Comparison of ENCODE assay signal across 8 cellular contexts in genomic region chr13:109144693-109145437, GRCh38.
DNase-seq lines count a peak whose midpoint lies in the region; ATAC-seq lines count a peak whose summit lies in the region.
"Had no signal": no experiment of that assay in that cellular context is flagged by ENCODE, and none has a peak within 500 bp of the region (broad histone marks: within the 10 kb centered on the region; RNA-seq: fewer than 3 reads in every experiment).

No MANE protein-coding gene starts in this region.

- ATAC-seq in GM19395 (IDR thresholded peaks at IDR 0.05; ENCODE audit: unreplicated experiment), result peak; percentile 20
- ATAC-seq in HG03060 (IDR thresholded peaks at IDR 0.05; ENCODE audit: low read depth, unreplicated experiment), result peak; percentile 6

- H3K9ac ChIP-seq in mesenchymal stem cell (ENCODE audit: low read length), result no peak overlapping the region

- H3K27me3 ChIP-seq in SJSA1 (replicated peaks), result no peaks in the 10 kb centered on the region
- peaks cover 0 to 20% of the 10 kb centered on the region in 2 experiments for H3K27me3 ChIP-seq in mesenchymal stem cell (ENCODE audit: control insufficient read depth in 1 of 2, insufficient read depth in 1 of 2, low read length in 2 of 2)
- H3K27me3 ChIP-seq in effector memory CD4-positive, alpha-beta T cell (replicated peaks; ENCODE audit: control insufficient read depth, insufficient read depth, low read length, poor library complexity, severe bottlenecking), result no peaks in the 10 kb centered on the region

- no peak overlapping the region for H2BK12ac ChIP-seq in mesenchymal stem cell (ENCODE audit: low read length in 2 of 2)

- WGBS in mesenchymal stem cell, result 81% methylated on average over 3 of the region's 5 CpGs

- H3K23ac ChIP-seq in mesenchymal stem cell (ENCODE audit: low read length in 2 of 2), result no peak overlapping the region

- peak; percentile 46 to 54 for DNase-seq in SJSA1 (ENCODE audit: low read depth in 1 of 2, low spot score in 2 of 2)
- peak; percentile 19 for DNase-seq in mesenchymal stem cell
- DNase-seq in stimulated activated CD4-positive, alpha-beta T cell treated with anti-CD3 and anti-CD28 coated beads, Interleukin-4, amount 100 ng/mL, for 1 hour, result no peak
- no peak for DNase-seq in effector memory CD4-positive, alpha-beta T cell
- no peak for DNase-seq in NCI-H2029 treated with DMSO at 0.1 percent for 48 hours (lab: John Stamatoyannopoulos, UW)
- DNase-seq: stimulated activated CD4-positive, alpha-beta T cell treated with anti-CD3 and anti-CD28 coated beads, Interleukin-1b, Interleukin-23, amount 100 ng/mL, for 48 hours had no signal

- 0 out of 2 replicates have a peak, but pooled peaks cover 4% of the 10 kb centered on the region for H3K9me3 ChIP-seq in SJSA1 (replicated peaks)
- no peaks in the 10 kb centered on the region for H3K9me3 ChIP-seq in mesenchymal stem cell (ENCODE audit: control insufficient read depth, low read length)
- no peaks in the 10 kb centered on the region for H3K9me3 ChIP-seq in effector memory CD4-positive, alpha-beta T cell (ENCODE audit: control insufficient read depth, low read length)

- H2BK15ac ChIP-seq in mesenchymal stem cell (ENCODE audit: low read depth, poor library complexity, severe bottlenecking), result no peak overlapping the region

- no peak overlapping the region for H2AK5ac ChIP-seq in mesenchymal stem cell (ENCODE audit: low read length, severe bottlenecking)

- no peak overlapping the region for H3K4ac ChIP-seq in mesenchymal stem cell (ENCODE audit: low read depth in 1 of 2, low read length in 2 of 2)

- H3K27ac ChIP-seq in SJSA1 (no peak overlapping the region), mesenchymal stem cell (ENCODE audit: low read length, poor library complexity, severe bottlenecking) (no peak overlapping the region)
- no peak overlapping the region for H3K27ac ChIP-seq in effector memory CD4-positive, alpha-beta T cell (ENCODE audit: insufficient read depth, low read length, poor library complexity, severe bottlenecking)

- no peak overlapping the region for H3K4me2 ChIP-seq in mesenchymal stem cell (ENCODE audit: low read length, poor library complexity, severe bottlenecking)

- H2AFZ ChIP-seq in mesenchymal stem cell (ENCODE audit: low read depth, low read length), result no peak overlapping the region

- H3K79me1 ChIP-seq in mesenchymal stem cell (replicated peaks; ENCODE audit: low read length, poor library complexity, severe bottlenecking), result no peaks in the 10 kb centered on the region

- H3K4me3 ChIP-seq in SJSA1 (no peak overlapping the region), mesenchymal stem cell (ENCODE audit: insufficient read depth in 1 of 2, low read depth in 1 of 2, low read length in 2 of 2) (no peak overlapping the region)
- no peak overlapping the region for H3K4me3 ChIP-seq in effector memory CD4-positive, alpha-beta T cell (ENCODE audit: insufficient read depth, low read depth, low read length, poor library complexity, severe bottlenecking)

- peaks cover 43% of the 10 kb centered on the region for H3K4me1 ChIP-seq in SJSA1 (replicated peaks)
- H3K4me1 ChIP-seq in mesenchymal stem cell (ENCODE audit: control insufficient read depth, insufficient read depth, low read depth, low read length), result no peaks in the 10 kb centered on the region
- H3K4me1 ChIP-seq in effector memory CD4-positive, alpha-beta T cell (ENCODE audit: control insufficient read depth, insufficient read depth, low read length, poor library complexity, severe bottlenecking), result no peaks in the 10 kb centered on the region

- H3K36me3 ChIP-seq in SJSA1, result no peaks in the 10 kb centered on the region
- no peaks in the 10 kb centered on the region for H3K36me3 ChIP-seq in mesenchymal stem cell (ENCODE audit: control insufficient read depth in 1 of 2, insufficient read depth in 2 of 2, low read depth in 1 of 2, low read length in 2 of 2)
- no peaks in the 10 kb centered on the region for H3K36me3 ChIP-seq in effector memory CD4-positive, alpha-beta T cell (ENCODE audit: control insufficient read depth, insufficient read depth, low read length)

- H4K91ac ChIP-seq in mesenchymal stem cell (ENCODE audit: low read length), result no peak overlapping the region

- H4K8ac ChIP-seq in mesenchymal stem cell (ENCODE audit: low read length), result no peak overlapping the region

- no peak overlapping the region for H3K18ac ChIP-seq in mesenchymal stem cell (ENCODE audit: low read depth in 1 of 2, low read length in 2 of 2)

- H3K14ac ChIP-seq in mesenchymal stem cell (ENCODE audit: low read length in 2 of 2), result no peak overlapping the region

- H2BK5ac ChIP-seq in mesenchymal stem cell (ENCODE audit: low read depth, low read length, poor library complexity, severe bottlenecking), result no peak overlapping the region

- no peak overlapping the region for H2BK120ac ChIP-seq in mesenchymal stem cell (ENCODE audit: low read depth, low read length)

Comparison
In these comparisons a context has a peak if more than half of its experiments do, and no peak if none do; other contexts are left out.
1. DNase-seq: peak in SJSA1 (2 of 2) and mesenchymal stem cell (single experiment); none in stimulated activated CD4-positive, alpha-beta T cell treated with anti-CD3 and anti-CD28 coated beads, Interleukin-4, amount 100 ng/mL, for 1 hour (single experiment), effector memory CD4-positive, alpha-beta T cell (0 of 3) and NCI-H2029 treated with DMSO at 0.1 percent for 48 hours (single experiment).